In the genomic region with DNA sequence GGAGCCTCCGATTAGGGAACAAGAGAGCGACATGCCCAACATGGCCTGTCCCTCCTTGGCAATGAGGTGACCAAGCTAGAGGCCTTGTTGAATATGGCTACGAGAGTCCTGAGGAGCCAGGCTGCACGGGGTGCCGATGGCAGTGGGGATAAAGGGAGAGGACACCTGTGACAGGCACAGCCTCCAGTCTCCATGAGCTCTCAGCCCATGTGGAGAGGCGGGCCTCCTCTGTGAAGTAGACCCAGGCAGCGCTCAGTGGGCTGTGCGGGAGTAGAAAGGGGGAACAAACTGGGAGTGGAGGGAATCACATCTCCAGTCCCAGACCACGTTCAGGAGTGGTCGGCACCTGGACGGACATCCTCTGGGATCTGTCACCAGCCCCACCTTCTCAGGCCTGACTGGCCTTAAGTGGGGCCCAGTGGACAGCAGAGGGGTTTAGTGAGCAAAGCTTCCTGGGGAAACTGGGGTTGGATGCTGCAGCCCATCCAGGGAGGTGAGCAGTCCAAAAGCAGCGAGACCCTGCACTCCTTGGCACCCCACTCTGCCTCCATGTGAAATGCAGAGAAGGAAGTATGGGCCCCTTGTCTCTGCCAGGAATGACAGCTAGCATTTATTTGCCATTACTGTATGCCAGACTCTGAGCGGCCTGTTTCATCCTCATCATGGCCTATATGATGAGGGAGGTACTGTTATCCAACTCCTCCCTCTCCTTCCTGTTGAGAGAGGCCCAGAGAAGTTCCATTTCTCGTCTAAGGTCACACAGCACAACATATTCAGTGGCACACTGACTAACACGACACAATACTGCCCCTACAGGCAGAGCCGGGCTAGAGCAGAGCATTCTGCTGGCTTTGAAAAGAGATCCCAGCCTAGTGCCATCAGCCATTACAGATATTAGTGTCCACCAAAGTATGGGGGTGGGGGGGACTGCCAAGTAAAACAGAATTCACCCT, we compare ENCODE assay signal across 8 cellular contexts. TPM values are rescaled to one million over a fixed set of nuclear protein-coding genes. Genes with fewer than 3 reads are reported as not detected.
DNase-seq lines count a peak whose midpoint lies in the region; ATAC-seq, FAIRE-seq and TF ChIP-seq lines count a peak whose summit lies in the region.

No MANE protein-coding gene starts in this region.

- CTCF ChIA-PET in RWPE1 (lab: Yijun Ruan, JAX), result interaction anchor here (0.6 to 1.3 kb wide), 8 partner anchors 10 to 108 kb away, joined by 3 to 8 read pairs (median 4); no protein-coding TSS in a partner anchor

- peak; percentile 83 for TF ChIP-seq CTCF in RWPE1 (conservative IDR thresholded peaks at IDR 0.05; ENCODE audit: low read depth)

- POLR2A ChIA-PET in RWPE1 (lab: Yijun Ruan, JAX; ENCODE audit: low non-redundant PET), result interaction anchor here (0.5 kb wide), 1 partner anchor 21 kb away, joined by 4 read pairs; no protein-coding TSS in a partner anchor

- intact Hi-C loops in Right ventricle myocardium inferior (cut with DNase I), result no loop called here

- no peak overlapping the region for H3K27ac ChIP-seq in RWPE1

- ATAC-seq in Right ventricle myocardium inferior, result peak; percentile 71
- no peak for ATAC-seq in HG03571 (IDR thresholded peaks at IDR 0.05; ENCODE audit: unreplicated experiment)

- DNase-seq in EH (ENCODE audit: low read depth) (peak; percentile 89), HS-27A (ENCODE audit: low read depth) (peak; percentile 56), RWPE1 (ENCODE audit: low spot score) (peak; percentile 62), Right ventricle myocardium inferior (ENCODE audit: missing footprints) (no peak), pons (ENCODE audit: low spot score) (peak; percentile 46), urothelium cell line (ENCODE audit: low spot score) (peak; percentile 67)
- peak in 3 of 4 experiments; percentile 6 to 27 (median 7) for DNase-seq in activated naive CD4-positive, alpha-beta T cell (lab: John Stamatoyannopoulos, UW)

- FAIRE-seq in urothelium cell line (lab: Jason Lieb, UNC), result peak; percentile 92

RNA-seq across cellular contexts. Expression of a gene that starts 4.5 kb away (rescaled TPM):
- total RNA-seq in Right ventricle myocardium inferior, result not detected
